In the genomic region with DNA sequence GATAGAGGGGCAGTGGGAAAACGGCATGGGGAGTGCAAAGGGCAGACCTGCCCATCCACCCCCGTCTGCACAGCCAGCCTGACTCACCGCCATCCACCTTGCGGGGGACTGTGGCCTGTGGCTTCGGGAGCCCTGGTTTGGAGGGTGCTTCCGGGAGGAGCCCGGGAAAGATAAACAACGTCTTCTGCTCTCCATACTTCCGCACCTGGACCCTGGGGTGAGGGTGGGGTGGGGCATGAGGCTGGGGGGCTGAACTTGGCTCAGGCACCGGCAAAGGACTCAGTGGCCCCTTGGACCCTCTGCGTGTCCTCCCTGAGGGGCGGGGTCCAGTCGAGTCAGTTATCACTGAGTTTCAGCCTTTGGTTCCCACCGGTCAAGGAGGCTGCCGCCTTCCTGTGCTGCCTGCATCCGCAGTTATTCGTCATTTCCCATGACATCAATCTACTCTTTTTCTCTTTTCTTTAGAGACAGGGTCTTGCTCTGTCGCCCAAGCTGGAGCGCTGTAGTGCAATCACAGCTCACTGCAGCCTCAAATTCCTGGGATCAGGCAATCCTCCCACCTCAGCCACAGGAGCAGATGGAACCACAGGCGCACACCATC, we compare ENCODE assay signal across 27 cellular contexts. TPM values are rescaled to one million over a fixed set of nuclear protein-coding genes. Genes with fewer than 3 reads are reported as not detected.
DNase-seq lines count a peak whose midpoint lies in the region; ATAC-seq, FAIRE-seq and TF ChIP-seq lines count a peak whose summit lies in the region.
"Had no signal": no experiment of that assay in that cellular context is flagged by ENCODE, and none has a peak within 500 bp of the region (broad histone marks: within the 10 kb centered on the region; RNA-seq: fewer than 3 reads in every experiment).

No MANE protein-coding gene starts in this region.

- peaks cover 40% of the 10 kb centered on the region for H3K36me3 Mint-ChIP-seq in activated CD8-positive, alpha-beta T cell treated with anti-CD3 and anti-CD28 coated beads, Interleukin-2, amount 10 ng/mL, durations not matched to agents 7 days and 5 days (ENCODE audit: low read depth)
- H3K36me3 Mint-ChIP-seq in activated CD8-positive, alpha-beta T cell treated with anti-CD3 and anti-CD28 coated beads for 36 hours (ENCODE audit: low read depth), result peaks cover 29% of the 10 kb centered on the region

- H3K9me3 ChIP-seq in K562 (replicated peaks; ENCODE audit: control insufficient read depth, insufficient read depth, low read depth, low read length) (no peaks in the 10 kb centered on the region), lung (ENCODE audit: control insufficient read depth in 2 of 2, insufficient read depth in 1 of 2, low read length in 1 of 2) (peaks cover 0 to 2% of the 10 kb centered on the region in 2 donors)
- H3K9me3 ChIP-seq: sigmoid colon had no signal

- POLR2A ChIA-PET in activated CD8-positive, alpha-beta T cell treated with anti-CD3 and anti-CD28 coated beads, Interleukin-2, amount 10 ng/mL, durations not matched to agents 7 days and 5 days (lab: Charles Lee), result no interaction called here
- POLR2A ChIA-PET in activated CD8-positive, alpha-beta T cell treated with anti-CD3 and anti-CD28 coated beads for 36 hours (lab: Charles Lee), result no interaction called here
- POLR2A ChIA-PET in K562 (lab: Yijun Ruan, JAX), result no interaction called here

- H3K9me3 Mint-ChIP-seq in activated CD8-positive, alpha-beta T cell treated with anti-CD3 and anti-CD28 coated beads, Interleukin-2, amount 10 ng/mL, durations not matched to agents 7 days and 5 days (ENCODE audit: insufficient read depth), result no peaks in the 10 kb centered on the region
- no peaks in the 10 kb centered on the region for H3K9me3 Mint-ChIP-seq in activated CD8-positive, alpha-beta T cell treated with anti-CD3 and anti-CD28 coated beads for 36 hours
- H3K9me3 Mint-ChIP-seq: CD4-positive, CD25-positive, alpha-beta regulatory T cell; stimulated activated naive B cell treated with anti-CD40 and anti-IgM and Interleukin-4, amounts not matched to agents 10 μg/mL and 1 μg/mL and 100 μg/mL, for 72 hours had no signal

- TF ChIP-seq RAD21 in K562 (CRISPR knock-in tag; conservative IDR thresholded peaks at IDR 0.05 in 1 of 2, IDR thresholded peaks at IDR 0.05 in 1 of 2), result no peak

- FAIRE-seq in K562 (lab: Jason Lieb, UNC), result peak; percentile 76
- FAIRE-seq: D721Med, islet of Langerhans had no signal

- H3K9ac ChIP-seq in K562 (ENCODE audit: insufficient read depth in 1 of 2, low read depth in 2 of 2, low read length in 2 of 2), result peak overlapping the region in 1 of 2 experiments; percentile 77; a peak in 2 of 4 replicates
- H3K9ac ChIP-seq: GM23248 had no signal

- H3K4me3 Mint-ChIP-seq in activated CD8-positive, alpha-beta T cell treated with anti-CD3 and anti-CD28 coated beads, Interleukin-2, amount 10 ng/mL, durations not matched to agents 7 days and 5 days, result no peak overlapping the region
- no peak overlapping the region for H3K4me3 Mint-ChIP-seq in activated CD8-positive, alpha-beta T cell treated with anti-CD3 and anti-CD28 coated beads for 36 hours
- H3K4me3 Mint-ChIP-seq: stimulated activated naive B cell treated with anti-CD40 and anti-IgM and Interleukin-4, amounts not matched to agents 10 μg/mL and 1 μg/mL and 100 μg/mL, for 72 hours had no signal

- no peak for TF ChIP-seq CTCF in activated CD8-positive, alpha-beta T cell treated with anti-CD3 and anti-CD28 coated beads for 36 hours (IDR thresholded peaks at IDR 0.05)
- no peak for TF ChIP-seq CTCF in K562 (IDR thresholded peaks at IDR 0.05 in 2 of 3, conservative IDR thresholded peaks at IDR 0.05 in 1 of 3; ENCODE audit: insufficient read depth in 2 of 3, low read depth in 1 of 3, low read length in 3 of 3)
- TF ChIP-seq CTCF in lung (IDR thresholded peaks at IDR 0.05; ENCODE audit: control extremely low read depth, extremely low read depth), result no peak

- peak overlapping the region; percentile 14; the same call in 1 of the 2 replicates for H3K4me2 ChIP-seq in K562 (ENCODE audit: insufficient read depth, low read length)
- H3K4me2 ChIP-seq: PC-9 had no signal

- intact Hi-C loops in activated CD8-positive, alpha-beta T cell treated with anti-CD3 and anti-CD28 coated beads for 36 hours (cut with micrococcal nuclease), result loop anchor here (10.0 kb wide), 1 partner anchor 219 kb away; no protein-coding TSS in a partner anchor
- intact Hi-C loops in K562 (cut with micrococcal nuclease), result loop anchor here (10.0 kb wide), 1 partner anchor 219 kb away; no protein-coding TSS in a partner anchor

- no peaks in the 10 kb centered on the region for H4K20me1 ChIP-seq in K562 (replicated peaks; ENCODE audit: control insufficient read depth, insufficient read depth, low read length)

- H3K4me1 Mint-ChIP-seq in activated CD8-positive, alpha-beta T cell treated with anti-CD3 and anti-CD28 coated beads, Interleukin-2, amount 10 ng/mL, durations not matched to agents 7 days and 5 days (ENCODE audit: low read depth), result peaks cover 33% of the 10 kb centered on the region
- H3K4me1 Mint-ChIP-seq in activated CD8-positive, alpha-beta T cell treated with anti-CD3 and anti-CD28 coated beads for 36 hours (ENCODE audit: low read depth), result peaks cover 28% of the 10 kb centered on the region

- no peak for ATAC-seq in activated CD8-positive, alpha-beta T cell treated with anti-CD3 and anti-CD28 coated beads, Interleukin-2, amount 10 ng/mL, durations not matched to agents 7 days and 5 days
- ATAC-seq in activated CD8-positive, alpha-beta T cell treated with anti-CD3 and anti-CD28 coated beads for 36 hours, result no peak
- no peak for ATAC-seq in K562
- ATAC-seq in lung (ENCODE audit: insufficient read depth, low FRiP score), result no peak
- no peak for ATAC-seq in HG03045 (IDR thresholded peaks at IDR 0.05; ENCODE audit: unreplicated experiment)
- ATAC-seq: stimulated activated naive B cell treated with anti-CD40 and anti-IgM and Interleukin-4, amounts not matched to agents 10 μg/mL and 1 μg/mL and 100 μg/mL, for 72 hours had no signal

- H2AFZ ChIP-seq in K562 (ENCODE audit: low read depth, low read length), result peak overlapping the region; percentile 36; the same call in 1 of the 2 replicates
- H2AFZ ChIP-seq: GM23248, PC-9 had no signal

- no peak for DNase-seq in activated CD8-positive, alpha-beta T cell treated with anti-CD3 and anti-CD28 coated beads, Interleukin-2, amount 10 ng/mL, durations not matched to agents 7 days and 5 days
- no peak for DNase-seq in activated CD8-positive, alpha-beta T cell treated with anti-CD3 and anti-CD28 coated beads for 36 hours
- DNase-seq in HK-2 (ENCODE audit: unreplicated experiment) (peak; percentile 57), K562 (ENCODE audit: extremely low read depth in 1 of 4, low spot score in 3 of 4) (peak in 2 of 4 experiments; percentile 47 to 68), lung (ENCODE audit: low spot score) (peak; percentile 27), RKO (ENCODE audit: low spot score) (no peak), epidermal melanocyte (ENCODE audit: insufficient read length, low spot score) (no peak)
- DNase-seq: 8988T; CD4-positive, CD25-positive, alpha-beta regulatory T cell; GM23248; mammary epithelial cell; NCI-H1105; NCI-H1930; NCI-H526; NK-92 treated with Interleukin-12 subunit alpha and Interleukin-12 subunit beta, amount 100 ng/mL, for 24 hours; PC-9; SHP77 treated with DMSO at 0.1 percent for 48 hours; stimulated activated CD4-positive, alpha-beta T cell treated with anti-CD3 and anti-CD28 coated beads, Interleukin-4, amount 100 ng/mL, for 4 hours; stimulated activated naive B cell treated with anti-CD40 and anti-IgM and Interleukin-4, amounts not matched to agents 10 μg/mL and 1 μg/mL and 100 μg/mL, for 72 hours; SW 1271; T1000 had no signal

- H3K36me3 ChIP-seq in K562 (ENCODE audit: control insufficient read depth, insufficient read depth, low read length) (peaks cover 3% of the 10 kb centered on the region; the same call in 1 of the 3 replicates), lung (ENCODE audit: control insufficient read depth in 2 of 2, insufficient read depth in 2 of 2, low read length in 2 of 2) (peaks cover 0 to 30% of the 10 kb centered on the region in 2 donors)

- no peaks in the 10 kb centered on the region for H3K27me3 Mint-ChIP-seq in activated CD8-positive, alpha-beta T cell treated with anti-CD3 and anti-CD28 coated beads, Interleukin-2, amount 10 ng/mL, durations not matched to agents 7 days and 5 days (ENCODE audit: low read depth)
- H3K27me3 Mint-ChIP-seq in activated CD8-positive, alpha-beta T cell treated with anti-CD3 and anti-CD28 coated beads for 36 hours, result no peaks in the 10 kb centered on the region
- H3K27me3 Mint-ChIP-seq: progenitor cell of endocrine pancreas; stimulated activated naive B cell treated with anti-CD40 and anti-IgM and Interleukin-4, amounts not matched to agents 10 μg/mL and 1 μg/mL and 100 μg/mL, for 72 hours had no signal

- peak overlapping the region; percentile 37 for H3K27ac Mint-ChIP-seq in activated CD8-positive, alpha-beta T cell treated with anti-CD3 and anti-CD28 coated beads, Interleukin-2, amount 10 ng/mL, durations not matched to agents 7 days and 5 days
- H3K27ac Mint-ChIP-seq in activated CD8-positive, alpha-beta T cell treated with anti-CD3 and anti-CD28 coated beads for 36 hours, result no peak overlapping the region
- H3K27ac Mint-ChIP-seq: CD4-positive, CD25-positive, alpha-beta regulatory T cell; progenitor cell of endocrine pancreas; stimulated activated naive B cell treated with anti-CD40 and anti-IgM and Interleukin-4, amounts not matched to agents 10 μg/mL and 1 μg/mL and 100 μg/mL, for 72 hours had no signal

- CTCF ChIA-PET in activated CD8-positive, alpha-beta T cell treated with anti-CD3 and anti-CD28 coated beads, Interleukin-2, amount 10 ng/mL, durations not matched to agents 7 days and 5 days (lab: Charles Lee), result interaction anchor here (0.8 kb wide), 1 partner anchor 9 kb away, joined by 3 read pairs; no protein-coding TSS in a partner anchor
- CTCF ChIA-PET in activated CD8-positive, alpha-beta T cell treated with anti-CD3 and anti-CD28 coated beads for 36 hours (lab: Charles Lee), result interaction anchor here (1.0 to 2.0 kb wide), 5 partner anchors 10 to 217 kb away, joined by 3 to 9 read pairs (median 4); a partner anchor contains a TSS
- CTCF ChIA-PET in K562 (lab: Yijun Ruan, JAX; ENCODE audit: low intra/inter-chr PET ratio), result no interaction called here

- no peak; the same call in 1 of the 2 replicates for TF ChIP-seq EP300 in K562 (IDR thresholded peaks at IDR 0.05; ENCODE audit: low read length)

- no peak for TF ChIP-seq POLR2A in K562 (conservative IDR thresholded peaks at IDR 0.05)

- H3K27ac ChIP-seq in K562 (ENCODE audit: extremely low read depth, low read depth, low read length), result no peak overlapping the region
- H3K27ac ChIP-seq in lung (ENCODE audit: low read depth in 1 of 2, low read length in 1 of 2), result no peak overlapping the region
- H3K27ac ChIP-seq: GM23248, PC-9 had no signal

- in situ Hi-C loops in K562 (cut with MboI), result no loop called here

- H3K4me3 ChIP-seq in K562 (no peak overlapping the region), lung (no peak overlapping the region)
- H3K4me3 ChIP-seq: GM23248, PC-9, sigmoid colon had no signal

- 10% methylated on average over 15 of the region's 20 CpGs for WGBS in K562 (ENCODE audit: insufficient coverage, low coverage, missing lambda C conversion rate)
- WGBS in lung, 2 donors, result 75 to 84% methylated on average over 20 of the region's 20 CpGs

- BruUV-seq in K562 (replicated peaks; lab: Mats Ljungman, UMichigan), result no TSS peak

- peaks cover 22% of the 10 kb centered on the region for H3K79me2 ChIP-seq in K562 (ENCODE audit: control insufficient read depth, insufficient read depth, low read length)

- H3K4me1 ChIP-seq in K562 (replicated peaks in 1 of 2; ENCODE audit: control insufficient read depth in 2 of 2, insufficient read depth in 2 of 2, low read length in 2 of 2), result peaks cover 40 to 80% of the 10 kb centered on the region in 2 experiments
- H3K4me1 ChIP-seq in lung (ENCODE audit: control insufficient read depth in 2 of 2, insufficient read depth in 2 of 2, low read length in 2 of 2), result peaks cover 0 to 14% of the 10 kb centered on the region in 2 donors

- no peaks in the 10 kb centered on the region for H3K27me3 ChIP-seq in K562 (ENCODE audit: control insufficient read depth in 2 of 2, insufficient read depth in 2 of 2, low read length in 2 of 2)
- no peaks in the 10 kb centered on the region for H3K27me3 ChIP-seq in lung (ENCODE audit: control insufficient read depth, insufficient read depth)
- H3K27me3 ChIP-seq: sigmoid colon had no signal

- no peaks in the 10 kb centered on the region for H3K9me1 ChIP-seq in K562 (ENCODE audit: control insufficient read depth, insufficient read depth, low read length)

RNA-seq across cellular contexts. Expression of a gene that starts 3.2 kb away (rescaled TPM):
- 10 to 100 TPM; 76.7 to 85.6 TPM for total RNA-seq in activated CD8-positive, alpha-beta T cell treated with anti-CD3 and anti-CD28 coated beads, Interleukin-2, amount 10 ng/mL, durations not matched to agents 7 days and 5 days
- total RNA-seq in activated CD8-positive, alpha-beta T cell treated with anti-CD3 and anti-CD28 coated beads for 36 hours, result 10 to 100 TPM; 58.2 to 64.8 TPM
- 45.9 and 112 TPM in 2 replicates for total RNA-seq in K562 (2011; cell fraction: chromatin; rRNA removed; ENCODE audit: low replicate concordance)
- total RNA-seq in K562 (2011; cell fraction: nucleolus; rRNA removed), result 96.6 and 107 TPM in 2 replicates
- total RNA-seq in K562 (2011; cell fraction: nucleoplasm; rRNA removed), result 72.1 and 74.9 TPM in 2 replicates
- 23.8 and 33.5 TPM in 2 replicates for total RNA-seq in K562 (2014; rRNA removed)
- total RNA-seq in K562 (2014; rRNA removed; fragmentation: Illumina TruSeq; extraction: Trizol), result 12.3 and 16.4 TPM in 2 replicates
- 21.9 and 24.4 TPM in 2 replicates for total RNA-seq in K562 (2015; rRNA removed; fragmentation: Illumina TruSeq; extraction: Trizol)
- 31.1 and 33.1 TPM in 2 replicates for total RNA-seq in K562 (2021)
- polyA plus RNA-seq in K562 (2011; rRNA removed), result 29.8 and 46.5 TPM in 2 replicates
- 43.8 and 51.1 TPM in 2 replicates for polyA plus RNA-seq in K562 (2011; cell fraction: cytosol; rRNA removed)
- polyA plus RNA-seq in K562 (2011; cell fraction: nucleus; rRNA removed), result 180 and 195 TPM in 2 replicates
- polyA plus RNA-seq in K562 (2012), result 29.9 and 65.7 TPM in 2 replicates
- 32.3 and 33.2 TPM in 2 replicates for polyA plus RNA-seq in K562 (2014; fragmentation: Illumina TruSeq; extraction: Trizol)
- polyA plus RNA-seq in K562 (2014; fragmentation: Nextera tagmentation; extraction: Ambion mirVana), result 1 to 10 TPM; 2.4 to 6.1 TPM
- 32.9 and 36.4 TPM in 2 replicates for polyA plus RNA-seq in K562 (2014; rRNA removed)
- polyA minus RNA-seq in K562 (2011; rRNA and poly(A)+ RNA removed), result 22.3 and 35.9 TPM in 2 replicates
- polyA minus RNA-seq in K562 (2011; cell fraction: cytosol; rRNA and poly(A)+ RNA removed), result 21.0 and 22.6 TPM in 2 replicates
- 18.7 and 34.9 TPM in 2 replicates for polyA minus RNA-seq in K562 (2011; cell fraction: nucleus; rRNA and poly(A)+ RNA removed)
- 10 to 100 TPM; 33.5 to 89.4 TPM for total RNA-seq in lung
- 10 to 100 TPM; 97.6 to 98.0 TPM for polyA plus RNA-seq in lung

RNA-seq across cellular contexts. Expression of a gene that starts 5.3 kb away (rescaled TPM):
- 10 to 100 TPM; 13.9 to 15.2 TPM for total RNA-seq in activated CD8-positive, alpha-beta T cell treated with anti-CD3 and anti-CD28 coated beads, Interleukin-2, amount 10 ng/mL, durations not matched to agents 7 days and 5 days
- 10 to 100 TPM; 33.8 to 34.3 TPM for total RNA-seq in activated CD8-positive, alpha-beta T cell treated with anti-CD3 and anti-CD28 coated beads for 36 hours
- 67.3 and 119 TPM in 2 replicates for total RNA-seq in K562 (2011; cell fraction: chromatin; rRNA removed; ENCODE audit: low replicate concordance)
- 65.3 and 66.5 TPM in 2 replicates for total RNA-seq in K562 (2011; cell fraction: nucleolus; rRNA removed)
- 53.5 and 66.7 TPM in 2 replicates for total RNA-seq in K562 (2011; cell fraction: nucleoplasm; rRNA removed)
- total RNA-seq in K562 (2014; rRNA removed) (57.4 and 61.8 TPM in 2 replicates), K562 (2014; rRNA removed; fragmentation: Illumina TruSeq; extraction: Trizol) (23.6 and 29.4 TPM in 2 replicates), K562 (2015; rRNA removed; fragmentation: Illumina TruSeq; extraction: Trizol) (34.6 and 36.1 TPM in 2 replicates), K562 (2021) (59.1 and 63.2 TPM in 2 replicates), lung (10 to 100 TPM; 60.8 to 82.2 TPM)
- polyA plus RNA-seq in K562 (2011; rRNA removed) (29.1 and 39.3 TPM in 2 replicates), K562 (2014; fragmentation: Illumina TruSeq; extraction: Trizol) (56.2 and 56.7 TPM in 2 replicates), K562 (2014; fragmentation: Nextera tagmentation; extraction: Ambion mirVana) (1 to 10 TPM; 1.2 to 2.7 TPM), K562 (2014; rRNA removed) (66.6 and 66.8 TPM in 2 replicates), lung (10 to 100 TPM; 77.4 to 97.3 TPM)
- 22.8 and 30.6 TPM in 2 replicates for polyA plus RNA-seq in K562 (2011; cell fraction: cytosol; rRNA removed)
- polyA plus RNA-seq in K562 (2011; cell fraction: nucleus; rRNA removed), result 113 and 133 TPM in 2 replicates
- 47.5 and 50.8 TPM in 2 replicates for polyA plus RNA-seq in K562 (2012)
- polyA minus RNA-seq in K562 (2011; rRNA and poly(A)+ RNA removed), result 17.1 and 20.3 TPM in 2 replicates
- polyA minus RNA-seq in K562 (2011; cell fraction: cytosol; rRNA and poly(A)+ RNA removed), result 18.3 and 21.0 TPM in 2 replicates
- 21.3 and 30.1 TPM in 2 replicates for polyA minus RNA-seq in K562 (2011; cell fraction: nucleus; rRNA and poly(A)+ RNA removed)

RNA-seq across cellular contexts. Expression of a gene that starts 13.7 kb away (rescaled TPM):
- 1 to 10 TPM in 1 of 2 experiments, under 1 TPM in 1; 0.52 to 1.2 TPM for total RNA-seq in activated CD8-positive, alpha-beta T cell treated with anti-CD3 and anti-CD28 coated beads, Interleukin-2, amount 10 ng/mL, durations not matched to agents 7 days and 5 days
- total RNA-seq in activated CD8-positive, alpha-beta T cell treated with anti-CD3 and anti-CD28 coated beads for 36 hours, result 1 to 10 TPM in 1 of 2 experiments, under 1 TPM in 1; 0.34 to 1.1 TPM
- total RNA-seq in K562 (2011; cell fraction: chromatin; rRNA removed; ENCODE audit: low replicate concordance), result 19.5 and 33.3 TPM in 2 replicates
- 14.5 and 17.5 TPM in 2 replicates for total RNA-seq in K562 (2011; cell fraction: nucleolus; rRNA removed)
- total RNA-seq in K562 (2011; cell fraction: nucleoplasm; rRNA removed), result 15.2 and 15.6 TPM in 2 replicates
- 0.59 and 2.0 TPM in 2 replicates for total RNA-seq in K562 (2014; rRNA removed)
- 1.1 and 1.5 TPM in 2 replicates for total RNA-seq in K562 (2014; rRNA removed; fragmentation: Illumina TruSeq; extraction: Trizol)
- total RNA-seq in K562 (2015; rRNA removed; fragmentation: Illumina TruSeq; extraction: Trizol), result 2.1 and 2.2 TPM in 2 replicates
- total RNA-seq in K562 (2021), result 8.0 and 10.6 TPM in 2 replicates
- polyA plus RNA-seq in K562 (2011; rRNA removed), result 9.1 and 40.9 TPM in 2 replicates
- polyA plus RNA-seq in K562 (2011; cell fraction: cytosol; rRNA removed), result 9.2 and 36.7 TPM in 2 replicates
- 23.7 and 50.5 TPM in 2 replicates for polyA plus RNA-seq in K562 (2011; cell fraction: nucleus; rRNA removed)
- 7.4 and 20.1 TPM in 2 replicates for polyA plus RNA-seq in K562 (2012)
- polyA plus RNA-seq in K562 (2014; fragmentation: Illumina TruSeq; extraction: Trizol), result 2.4 and 4.3 TPM in 2 replicates
- polyA plus RNA-seq in K562 (2014; fragmentation: Nextera tagmentation; extraction: Ambion mirVana), result 1 to 10 TPM; 1.2 to 2.2 TPM
- 2.5 and 5.4 TPM in 2 replicates for polyA plus RNA-seq in K562 (2014; rRNA removed)
- polyA minus RNA-seq in K562 (2011; rRNA and poly(A)+ RNA removed), result 6.5 and 24.5 TPM in 2 replicates
- 23.9 and 64.6 TPM in 2 replicates for polyA minus RNA-seq in K562 (2011; cell fraction: cytosol; rRNA and poly(A)+ RNA removed)
- polyA minus RNA-seq in K562 (2011; cell fraction: nucleus; rRNA and poly(A)+ RNA removed), result 16.2 and 39.1 TPM in 2 replicates
- 1,000 to 10,000 TPM; 1,072 to 1,612 TPM for total RNA-seq in lung
- 1,000 to 10,000 TPM in 1 of 2 donors, 100 to 1,000 TPM in 1; 613 to 1,433 TPM for polyA plus RNA-seq in lung
- total RNA-seq: CD4-positive, CD25-positive, alpha-beta regulatory T cell had no signal
- polyA plus RNA-seq: CD4-positive, CD25-positive, alpha-beta regulatory T cell had no signal

RNA-seq across cellular contexts. Expression of a gene that starts 33.0 kb away (rescaled TPM):
- 10 to 100 TPM; 28.2 to 28.5 TPM for total RNA-seq in activated CD8-positive, alpha-beta T cell treated with anti-CD3 and anti-CD28 coated beads, Interleukin-2, amount 10 ng/mL, durations not matched to agents 7 days and 5 days
- 10 to 100 TPM; 20.6 to 20.9 TPM for total RNA-seq in activated CD8-positive, alpha-beta T cell treated with anti-CD3 and anti-CD28 coated beads for 36 hours
- total RNA-seq in K562 (2011; cell fraction: chromatin; rRNA removed; ENCODE audit: low replicate concordance), result 17.3 and 38.7 TPM in 2 replicates
- total RNA-seq in K562 (2011; cell fraction: nucleolus; rRNA removed), result 28.7 and 29.6 TPM in 2 replicates
- total RNA-seq in K562 (2011; cell fraction: nucleoplasm; rRNA removed), result 21.3 and 22.0 TPM in 2 replicates
- total RNA-seq in K562 (2014; rRNA removed) (20.0 and 25.9 TPM in 2 replicates), K562 (2014; rRNA removed; fragmentation: Illumina TruSeq; extraction: Trizol) (3.0 and 4.8 TPM in 2 replicates), K562 (2015; rRNA removed; fragmentation: Illumina TruSeq; extraction: Trizol) (8.6 and 8.9 TPM in 2 replicates), K562 (2021) (19.4 and 26.3 TPM in 2 replicates), lung (10 to 100 TPM; 16.6 to 30.6 TPM)
- polyA plus RNA-seq in K562 (2011; rRNA removed) (8.7 and 13.4 TPM in 2 replicates), K562 (2014; fragmentation: Illumina TruSeq; extraction: Trizol) (9.6 and 17.7 TPM in 2 replicates), K562 (2014; fragmentation: Nextera tagmentation; extraction: Ambion mirVana) (under 1 TPM; 0.75 to 0.83 TPM), K562 (2014; rRNA removed) (19.8 and 24.8 TPM in 2 replicates), lung (10 to 100 TPM; 21.2 to 24.2 TPM)
- polyA plus RNA-seq in K562 (2011; cell fraction: cytosol; rRNA removed), result 12.2 and 22.2 TPM in 2 replicates
- 20.1 and 35.1 TPM in 2 replicates for polyA plus RNA-seq in K562 (2011; cell fraction: nucleus; rRNA removed)
- polyA plus RNA-seq in K562 (2012), result 10.3 and 10.8 TPM in 2 replicates
- 3.0 and 4.7 TPM in 2 replicates for polyA minus RNA-seq in K562 (2011; rRNA and poly(A)+ RNA removed)
- 8.7 and 11.1 TPM in 2 replicates for polyA minus RNA-seq in K562 (2011; cell fraction: cytosol; rRNA and poly(A)+ RNA removed)
- 17.0 and 18.8 TPM in 2 replicates for polyA minus RNA-seq in K562 (2011; cell fraction: nucleus; rRNA and poly(A)+ RNA removed)
- total RNA-seq: GM23248, M059J had no signal
- polyA plus RNA-seq: GM23248 had no signal

RNA-seq across cellular contexts. Expression of a gene that starts 38.3 kb away (rescaled TPM):
- total RNA-seq in activated CD8-positive, alpha-beta T cell treated with anti-CD3 and anti-CD28 coated beads, Interleukin-2, amount 10 ng/mL, durations not matched to agents 7 days and 5 days, result 100 to 1,000 TPM; 122 to 125 TPM
- total RNA-seq in activated CD8-positive, alpha-beta T cell treated with anti-CD3 and anti-CD28 coated beads for 36 hours, result 10 to 100 TPM; 61.7 to 65.4 TPM
- 12.0 and 34.0 TPM in 2 replicates for total RNA-seq in K562 (2011; cell fraction: chromatin; rRNA removed; ENCODE audit: low replicate concordance)
- 15.5 and 23.5 TPM in 2 replicates for total RNA-seq in K562 (2011; cell fraction: nucleolus; rRNA removed)
- total RNA-seq in K562 (2011; cell fraction: nucleoplasm; rRNA removed), result 12.6 and 13.2 TPM in 2 replicates
- 13.6 and 13.7 TPM in 2 replicates for total RNA-seq in K562 (2014; rRNA removed)
- 8.7 and 9.4 TPM in 2 replicates for total RNA-seq in K562 (2014; rRNA removed; fragmentation: Illumina TruSeq; extraction: Trizol)
- 19.1 and 19.7 TPM in 2 replicates for total RNA-seq in K562 (2015; rRNA removed; fragmentation: Illumina TruSeq; extraction: Trizol)
- 17.3 and 20.1 TPM in 2 replicates for total RNA-seq in K562 (2021)
- 8.4 and 18.5 TPM in 2 replicates for polyA plus RNA-seq in K562 (2011; rRNA removed)
- 7.1 and 10.6 TPM in 2 replicates for polyA plus RNA-seq in K562 (2011; cell fraction: cytosol; rRNA removed)
- polyA plus RNA-seq in K562 (2011; cell fraction: nucleus; rRNA removed), result 19.2 and 28.2 TPM in 2 replicates
- polyA plus RNA-seq in K562 (2012), result 18.1 and 29.2 TPM in 2 replicates
- 12.4 and 13.3 TPM in 2 replicates for polyA plus RNA-seq in K562 (2014; fragmentation: Illumina TruSeq; extraction: Trizol)
- polyA plus RNA-seq in K562 (2014; fragmentation: Nextera tagmentation; extraction: Ambion mirVana), result 1 to 10 TPM in 1 of 2 experiments, under 1 TPM in 1; 0.46 to 1.3 TPM
- polyA plus RNA-seq in K562 (2014; rRNA removed), result 10.9 and 11.1 TPM in 2 replicates
- polyA minus RNA-seq in K562 (2011; rRNA and poly(A)+ RNA removed), result 10.3 and 18.3 TPM in 2 replicates
- 4.7 and 11.8 TPM in 2 replicates for polyA minus RNA-seq in K562 (2011; cell fraction: cytosol; rRNA and poly(A)+ RNA removed)
- polyA minus RNA-seq in K562 (2011; cell fraction: nucleus; rRNA and poly(A)+ RNA removed), result 12.7 and 24.3 TPM in 2 replicates
- 10 to 100 TPM; 15.4 to 28.4 TPM for total RNA-seq in lung
- 10 to 100 TPM in 1 of 2 donors, 1 to 10 TPM in 1; 8.7 to 60.8 TPM for polyA plus RNA-seq in lung
- total RNA-seq: GM23248, M059J, progenitor cell of endocrine pancreas had no signal
- polyA plus RNA-seq: GM23248, mammary epithelial cell had no signal

Comparison
In these comparisons a context has a peak if more than half of its experiments do, and no peak if none do; other contexts are left out.
1. DNase-seq: peak in HK-2 (single experiment) and lung (single experiment); none in activated CD8-positive, alpha-beta T cell treated with anti-CD3 and anti-CD28 coated beads, Interleukin-2, amount 10 ng/mL, durations not matched to agents 7 days and 5 days (single experiment), activated CD8-positive, alpha-beta T cell treated with anti-CD3 and anti-CD28 coated beads for 36 hours (single experiment), RKO (single experiment) and epidermal melanocyte (single experiment).
2. RNA of a gene that starts 13.7 kb away (total RNA-seq): 1,072 to 1,612 TPM in lung; 0.59 to 33.3 TPM in K562, 0.52 to 1.2 TPM in activated CD8-positive, alpha-beta T cell treated with anti-CD3 and anti-CD28 coated beads, Interleukin-2, amount 10 ng/mL, durations not matched to agents 7 days and 5 days and 0.34 to 1.1 TPM in activated CD8-positive, alpha-beta T cell treated with anti-CD3 and anti-CD28 coated beads for 36 hours; every median in the first group is over 10 times any median in the second.